ENCODE assay signal across 8 cellular contexts in genomic region chr18:49238433-49239042, GRCh38.
DNase-seq lines count a peak whose midpoint lies in the region; ATAC-seq, FAIRE-seq and TF ChIP-seq lines count a peak whose summit lies in the region.

No MANE protein-coding gene starts in this region.

- H3K36me3 ChIP-seq in GM06990 (ENCODE audit: control insufficient read depth, insufficient read depth, low read length) (no peaks in the 10 kb centered on the region; the same call in 1 of the 2 replicates), PC-3 (ENCODE audit: low read depth, low read length) (no peaks in the 10 kb centered on the region; the same call in 1 of the 2 replicates), thyroid gland (no peaks in the 10 kb centered on the region)

- ATAC-seq in A549 (no peak; a peak in 1 of 6 replicates), PC-3 (no peak), HG03139 (IDR thresholded peaks at IDR 0.05; ENCODE audit: unreplicated experiment) (no peak)

- FAIRE-seq in A549 (lab: Jason Lieb, UNC) (no peak), H54 (lab: Jason Lieb, UNC) (no peak)

- no peaks in the 10 kb centered on the region for H3F3A ChIP-seq in PC-3 (ENCODE audit: low read length, unreplicated experiment)

- H3K9me2 ChIP-seq in PC-3 (replicated peaks; ENCODE audit: low read length), result no peaks in the 10 kb centered on the region

- no peaks in the 10 kb centered on the region for H3K79me2 ChIP-seq in PC-3 (ENCODE audit: low read length)

- POLR2A ChIA-PET in A549 (lab: Yijun Ruan, JAX) (interaction anchor here (0.6 kb wide), 1 partner anchor 310 kb away, joined by 3 read pairs; no protein-coding TSS in a partner anchor), PC-3 (lab: Charles Lee; ENCODE audit: unreplicated experiment) (no interaction called here)

- 45% methylated on average over 2 of the region's 2 CpGs for whole genome bisulfite sequencing in A549 (ENCODE audit: missing lambda C conversion rate)
- WGBS in thyroid gland, 2 donors, result 41 to 71% methylated on average over 2 of the region's 2 CpGs

- no peak for TF ChIP-seq POLR2A in A549 (IDR thresholded peaks at IDR 0.05; ENCODE audit: low read length)
- no peak for TF ChIP-seq POLR2A in thyroid gland (IDR thresholded peaks at IDR 0.05)
- TF ChIP-seq POLR2A in H54 (IDR thresholded peaks at IDR 0.05; ENCODE audit: low read depth, low read length), result no peak

- no peak overlapping the region for H3K9ac ChIP-seq in PC-3 (ENCODE audit: low read length)

- CTCF ChIA-PET in A549 (lab: Yijun Ruan, JAX) (interaction anchor here (0.6 to 2.0 kb wide), 16 partner anchors 9 to 763 kb away, joined by 3 to 11 read pairs (median 5); no protein-coding TSS in a partner anchor), PC-3 (lab: Charles Lee) (interaction anchor here (0.7 to 1.6 kb wide), 4 partner anchors 60 to 562 kb away, joined by 3 to 4 read pairs (median 4); no protein-coding TSS in a partner anchor)

- H3K4me2 ChIP-seq in A549 (no peak overlapping the region), PC-3 (ENCODE audit: low read length) (no peak overlapping the region)

- no peak overlapping the region for H2AFZ ChIP-seq in PC-3 (ENCODE audit: low read length)

- TF ChIP-seq EP300 in A549 (IDR thresholded peaks at IDR 0.05), result no peak

- H3K4me1 ChIP-seq in A549 (no peaks in the 10 kb centered on the region), PC-3 (ENCODE audit: insufficient read depth, low read length) (no peaks in the 10 kb centered on the region), thyroid gland (no peaks in the 10 kb centered on the region)

- TF ChIP-seq RAD21 in A549 (conservative IDR thresholded peaks at IDR 0.05 in 1 of 2, IDR thresholded peaks at IDR 0.05 in 1 of 2), result peak; percentile 66 to 76

- no TSS peak for BruUV-seq in PC-3 (replicated peaks; lab: Mats Ljungman, UMichigan)

- no peak overlapping the region for H3K27ac ChIP-seq in A549
- no peak overlapping the region for H3K27ac ChIP-seq in PC-3 (ENCODE audit: low read length)
- no peak overlapping the region for H3K27ac ChIP-seq in thyroid gland

- H4K20me1 ChIP-seq in PC-3 (ENCODE audit: low read length), result no peaks in the 10 kb centered on the region

- peak; percentile 56 for TF ChIP-seq CTCF in A549 (IDR thresholded peaks at IDR 0.05)
- TF ChIP-seq CTCF in GM06990 (IDR thresholded peaks at IDR 0.05; ENCODE audit: insufficient read depth, low read length, poor library complexity, severe bottlenecking), result peak; percentile 33
- TF ChIP-seq CTCF in PC-3 (conservative IDR thresholded peaks at IDR 0.05; ENCODE audit: low read depth, low read length), result peak; percentile 51
- TF ChIP-seq CTCF in thyroid gland (IDR thresholded peaks at IDR 0.05), result peak in 4 of 6 experiments; percentile 25 to 49 (median 46)

- H3K27me3 ChIP-seq in GM06990 (replicated peaks; ENCODE audit: control insufficient read depth, insufficient read depth, low read length) (no peaks in the 10 kb centered on the region), PC-3 (ENCODE audit: low read length) (no peaks in the 10 kb centered on the region), thyroid gland (no peaks in the 10 kb centered on the region)

- 0 out of 3 replicates have a peak, but pooled peaks cover 3% of the 10 kb centered on the region for H3K9me3 ChIP-seq in A549
- H3K9me3 ChIP-seq in PC-3 (ENCODE audit: low read length), result no peaks in the 10 kb centered on the region
- no peaks in the 10 kb centered on the region for H3K9me3 ChIP-seq in thyroid gland

- intact Hi-C loops in PC-3 (cut with micrococcal nuclease) (loop anchor here (5.0 to 10.0 kb wide), 2 partner anchors 286 to 564 kb away; partner anchors contain the start of gene SMAD7), thyroid gland (cut with DNase I) (no loop called here)

- DNase-seq in A549 (ENCODE audit: low read depth in 1 of 2, low spot score in 1 of 2) (peak in 1 of 2 experiments; percentile 34), GM06990 (ENCODE audit: extremely low read depth, insufficient read length) (no peak), PC-3 (peak; percentile 35), fibroblast of peridontal ligament (ENCODE audit: extremely low read depth) (peak; percentile 68), thyroid gland (peak in 1 of 2 donors; percentile 3), H54 (ENCODE audit: insufficient read length, low spot score) (no peak), NCI-H226 (no peak)

- no peak overlapping the region for H3K4me3 ChIP-seq in A549
- no peak overlapping the region for H3K4me3 ChIP-seq in GM06990 (replicated peaks; ENCODE audit: low read depth, low read length)
- no peak overlapping the region for H3K4me3 ChIP-seq in PC-3 (ENCODE audit: low read length)
- no peak overlapping the region for H3K4me3 ChIP-seq in thyroid gland (replicated peaks in 1 of 3)

TF ChIP-seq in A549, 52 proteins besides CTCF, POLR2A, EP300 and RAD21:
- TF ChIP-seq HMGXB4 (CRISPR knock-in tag; IDR thresholded peaks at IDR 0.05; ENCODE audit: borderline replicate concordance), result no peak
- peak; percentile 35; the same call in 1 of the 3 replicates for TF ChIP-seq SMC3 (IDR thresholded peaks at IDR 0.05)
- no peak for TF ChIP-seq TFCP2L1 (CRISPR knock-in tag; IDR thresholded peaks at IDR 0.05)

Comparison
In these comparisons a context has a peak if more than half of its experiments do, and no peak if none do; other contexts are left out.
1. DNase-seq: peak in PC-3 (single experiment) and fibroblast of peridontal ligament (single experiment); none in GM06990 (single experiment), H54 (single experiment) and NCI-H226 (single experiment).
2. Peak in every context shown above with its lines, with median percentiles within 50 percentile points of each other: CTCF ChIP-seq.